8 cellular contexts compared by ENCODE assay signal in the genomic region with DNA sequence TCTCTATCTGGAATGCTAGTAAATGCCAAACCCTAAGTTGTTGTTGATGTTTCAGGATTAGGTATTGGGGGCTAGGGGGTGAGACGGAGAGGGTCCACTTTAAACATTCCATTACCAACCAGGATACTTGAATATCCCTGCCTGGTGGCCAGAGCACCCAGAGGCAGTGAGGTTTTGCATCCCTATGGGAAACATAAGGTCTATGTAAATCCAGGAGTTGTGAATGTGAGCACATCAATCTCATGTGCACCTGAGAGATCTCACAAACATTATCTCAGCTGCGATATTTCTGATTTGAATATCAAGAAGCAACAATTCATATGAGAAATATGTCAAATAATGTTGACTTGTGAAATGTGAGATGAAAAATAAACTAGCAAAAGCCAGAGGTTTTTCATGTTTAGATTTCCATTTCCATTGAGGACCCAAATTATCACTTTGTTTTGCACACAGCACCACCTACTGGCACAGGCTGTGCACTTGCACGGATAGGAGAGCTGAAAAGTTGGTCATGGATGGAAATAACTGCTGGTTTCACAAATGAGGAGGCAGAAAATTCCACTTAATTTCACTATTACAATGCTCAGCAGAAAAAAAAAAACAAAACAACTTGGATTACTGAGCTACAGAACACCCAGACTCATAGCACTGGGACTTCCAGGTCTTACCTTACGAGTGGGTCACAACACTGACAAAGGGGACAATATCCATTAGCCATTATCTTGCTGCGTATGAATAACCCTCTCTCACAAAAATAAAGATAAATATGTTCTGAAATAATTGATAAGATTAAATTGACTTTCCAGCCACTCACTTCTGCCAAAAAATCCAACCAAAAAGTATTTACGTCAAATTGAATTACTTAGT.
A peak's percentile ranks its signal among the peaks of the same experiment; 100 is the strongest.
DNase-seq lines count a peak whose midpoint lies in the region; ATAC-seq and TF ChIP-seq lines count a peak whose summit lies in the region.

No MANE protein-coding gene starts in this region.

- no peak overlapping the region for H3K9ac ChIP-seq in PC-3 (ENCODE audit: low read length)

- no peaks in the 10 kb centered on the region for H3K36me3 Mint-ChIP-seq in activated naive CD8-positive, alpha-beta T cell treated with anti-CD3 and anti-CD28 coated beads, Interleukin-2, amount 50 U/mL, for 24 hours (ENCODE audit: low read depth)
- H3K36me3 Mint-ChIP-seq in effector memory CD8-positive, alpha-beta T cell (ENCODE audit: insufficient read depth), result no peaks in the 10 kb centered on the region

- ATAC-seq in PC-3, result peak; percentile 78
- ATAC-seq in activated naive CD8-positive, alpha-beta T cell treated with anti-CD3 and anti-CD28 coated beads, Interleukin-2, amount 50 U/mL, for 24 hours, result no peak
- peak in 6 of 8 donors; percentile 65 to 81 (median 71) for ATAC-seq in heart right ventricle
- no peak for ATAC-seq in effector memory CD8-positive, alpha-beta T cell (replicated peaks)

- no TSS peak for BruUV-seq in PC-3 (replicated peaks; lab: Mats Ljungman, UMichigan)

- H3K27me3 Mint-ChIP-seq in activated naive CD8-positive, alpha-beta T cell treated with anti-CD3 and anti-CD28 coated beads, Interleukin-2, amount 50 U/mL, for 24 hours, result no peaks in the 10 kb centered on the region
- H3K27me3 Mint-ChIP-seq in effector memory CD8-positive, alpha-beta T cell, result no peaks in the 10 kb centered on the region

- peaks cover 18% of the 10 kb centered on the region for H3K4me1 ChIP-seq in PC-3 (ENCODE audit: insufficient read depth, low read length)
- H3K4me1 ChIP-seq in heart right ventricle, result peaks cover 0 to 18% (median 12%) of the 10 kb centered on the region in 9 donors

- no peak overlapping the region for H2AFZ ChIP-seq in PC-3 (ENCODE audit: low read length)

- DNase-seq in NCI-H510A treated with DMSO at 0.1 percent for 48 hours (lab: John Stamatoyannopoulos, UW), result peak; percentile 62
- no peak for DNase-seq in NCI-H510A (lab: John Stamatoyannopoulos, UW)
- DNase-seq in HS-5 (ENCODE audit: low read depth), result peak; percentile 50
- peak; percentile 88 for DNase-seq in PC-3
- DNase-seq in activated naive CD8-positive, alpha-beta T cell treated with anti-CD3 and anti-CD28 coated beads, Interleukin-2, amount 50 U/mL, for 24 hours, result peak; percentile 63
- peak; percentile 54 to 62 for DNase-seq in heart right ventricle
- DNase-seq in renal cortical epithelial cell (ENCODE audit: low read depth), result peak; percentile 65
- DNase-seq in effector memory CD8-positive, alpha-beta T cell, result no peak

- H3K9me3 Mint-ChIP-seq in activated naive CD8-positive, alpha-beta T cell treated with anti-CD3 and anti-CD28 coated beads, Interleukin-2, amount 50 U/mL, for 24 hours, result no peaks in the 10 kb centered on the region
- H3K9me3 Mint-ChIP-seq in effector memory CD8-positive, alpha-beta T cell, result no peaks in the 10 kb centered on the region

- no peak overlapping the region for H3K4me3 Mint-ChIP-seq in activated naive CD8-positive, alpha-beta T cell treated with anti-CD3 and anti-CD28 coated beads, Interleukin-2, amount 50 U/mL, for 24 hours
- H3K4me3 Mint-ChIP-seq in effector memory CD8-positive, alpha-beta T cell, result no peak overlapping the region

- H3K36me3 ChIP-seq in PC-3 (ENCODE audit: low read depth, low read length) (no peaks in the 10 kb centered on the region), heart right ventricle (peaks cover 0 to 10% (median 0%) of the 10 kb centered on the region in 9 donors)

- no peaks in the 10 kb centered on the region for H3K27me3 ChIP-seq in PC-3 (ENCODE audit: low read length)
- H3K27me3 ChIP-seq in heart right ventricle, result no peaks in the 10 kb centered on the region

- H3F3A ChIP-seq in PC-3 (ENCODE audit: low read length, unreplicated experiment), result no peaks in the 10 kb centered on the region

- no peaks in the 10 kb centered on the region for H3K9me2 ChIP-seq in PC-3 (replicated peaks; ENCODE audit: low read length)

- WGBS in heart right ventricle, 2 donors, result 67 to 71% methylated on average over 6 of the region's 6 CpGs

- H4K20me1 ChIP-seq in PC-3 (ENCODE audit: low read length), result no peaks in the 10 kb centered on the region

- peak; percentile 97 for TF ChIP-seq CTCF in PC-3 (conservative IDR thresholded peaks at IDR 0.05; ENCODE audit: low read depth, low read length)
- TF ChIP-seq CTCF in heart right ventricle (IDR thresholded peaks at IDR 0.05), result peak; percentile 71 to 99 (median 93)

- no peaks in the 10 kb centered on the region for H3K79me2 ChIP-seq in PC-3 (ENCODE audit: low read length)

- POLR2A ChIA-PET in PC-3 (lab: Charles Lee; ENCODE audit: unreplicated experiment), result interaction anchor here (0.7 kb wide), 1 partner anchor 55 kb away, joined by 3 read pairs; no protein-coding TSS in a partner anchor

- CTCF ChIA-PET in PC-3 (lab: Charles Lee), result interaction anchor here (0.5 to 1.2 kb wide), 13 partner anchors 14 to 553 kb away, joined by 3 to 16 read pairs (median 3); no protein-coding TSS in a partner anchor

- H3K4me2 ChIP-seq in PC-3 (ENCODE audit: low read length), result no peak overlapping the region

- H3K27ac Mint-ChIP-seq in activated naive CD8-positive, alpha-beta T cell treated with anti-CD3 and anti-CD28 coated beads, Interleukin-2, amount 50 U/mL, for 24 hours, result no peak overlapping the region
- no peak overlapping the region for H3K27ac Mint-ChIP-seq in effector memory CD8-positive, alpha-beta T cell

- intact Hi-C loops in PC-3 (cut with micrococcal nuclease) (loop anchor here (1.0 to 10.0 kb wide), 6 partner anchors 27 to 553 kb away; no protein-coding TSS in a partner anchor), heart right ventricle (cut with DNase I) (loop anchor here (1.0 to 10.0 kb wide), 11 partner anchors 234 to 553 kb away; partner anchors contain the start of gene TNS3 (in 2 of the 10))

- H3K9me3 ChIP-seq in PC-3 (ENCODE audit: low read length) (no peaks in the 10 kb centered on the region), heart right ventricle (no peaks in the 10 kb centered on the region)

- H3K27ac ChIP-seq in PC-3 (ENCODE audit: low read length) (no peak overlapping the region), heart right ventricle (no peak overlapping the region)

- no peak overlapping the region for H3K4me3 ChIP-seq in PC-3 (ENCODE audit: low read length)
- no peak overlapping the region for H3K4me3 ChIP-seq in heart right ventricle

- no peaks in the 10 kb centered on the region for H3K4me1 Mint-ChIP-seq in activated naive CD8-positive, alpha-beta T cell treated with anti-CD3 and anti-CD28 coated beads, Interleukin-2, amount 50 U/mL, for 24 hours
- H3K4me1 Mint-ChIP-seq in effector memory CD8-positive, alpha-beta T cell (ENCODE audit: low read depth in 2 of 2), result no peaks in the 10 kb centered on the region

Comparison
In these comparisons a context has a peak if more than half of its experiments do, and no peak if none do; other contexts are left out.
1. DNase-seq: peak in NCI-H510A treated with DMSO at 0.1 percent for 48 hours (single experiment), HS-5 (single experiment), PC-3 (single experiment), activated naive CD8-positive, alpha-beta T cell treated with anti-CD3 and anti-CD28 coated beads, Interleukin-2, amount 50 U/mL, for 24 hours (single experiment), heart right ventricle (2 of 2) and renal cortical epithelial cell (single experiment); none in NCI-H510A (single experiment) and effector memory CD8-positive, alpha-beta T cell (0 of 3).
2. ATAC-seq: peak in PC-3 (single experiment) and heart right ventricle (6 of 8); none in activated naive CD8-positive, alpha-beta T cell treated with anti-CD3 and anti-CD28 coated beads, Interleukin-2, amount 50 U/mL, for 24 hours (single experiment) and effector memory CD8-positive, alpha-beta T cell (single experiment).